In genomic region chr4:73777612-73778011, GRCh38 we compare ENCODE assay signal across 18 cellular contexts. TPM values are rescaled to one million over a fixed set of nuclear protein-coding genes. Genes with fewer than 3 reads are reported as not detected.
A peak's percentile ranks its signal among the peaks of the same experiment; 100 is the strongest.
DNase-seq lines count a peak whose midpoint lies in the region; ATAC-seq and TF ChIP-seq lines count a peak whose summit lies in the region.
"Had no signal": no experiment of that assay in that cellular context is flagged by ENCODE, and none has a peak within 500 bp of the region (broad histone marks: within the 10 kb centered on the region; RNA-seq: fewer than 3 reads in every experiment).

No MANE protein-coding gene starts in this region.

- H3K36me3 Mint-ChIP-seq in CD14-positive monocyte = no peaks in the 10 kb centered on the region
- H3K36me3 Mint-ChIP-seq: naive B cell; stimulated activated naive B cell treated with anti-CD40 and anti-IgM and Interleukin-4, amounts not matched to agents 10 μg/mL and 1 μg/mL and 100 μg/mL, for 72 hours had no signal

- no peak overlapping the region for H3K27ac Mint-ChIP-seq in CD14-positive monocyte
- H3K27ac Mint-ChIP-seq: activated naive CD4-positive, alpha-beta T cell treated with anti-CD3 and anti-CD28 coated beads for 36 hours; effector memory CD8-positive, alpha-beta T cell; naive B cell; stimulated activated naive B cell treated with anti-CD40 and anti-IgM and Interleukin-4, amounts not matched to agents 10 μg/mL and 1 μg/mL and 100 μg/mL, for 72 hours had no signal

- no peak for TF ChIP-seq POLR2A in erythroblast (IDR thresholded peaks at IDR 0.05; ENCODE audit: low read length)

- in situ Hi-C loops in astrocyte of the spinal cord (cut with HindIII; ENCODE audit: low sequenced_read_pairs) = no loop called here

- H3K27me3 ChIP-seq in right cardiac atrium (ENCODE audit: control insufficient read depth, insufficient read depth) = no peaks in the 10 kb centered on the region

- H3K27ac ChIP-seq in right cardiac atrium (ENCODE audit: low read length) = no peak overlapping the region
- H3K27ac ChIP-seq: SK-N-MC, WERI-Rb-1 had no signal

- H3K4me3 ChIP-seq in astrocyte of the spinal cord (ENCODE audit: low read depth, low read length) (no peak overlapping the region), right cardiac atrium (ENCODE audit: low read length) (no peak overlapping the region)
- H3K4me3 ChIP-seq: A549, SK-N-MC had no signal

- intact Hi-C loops in Right ventricle myocardium superior (cut with DNase I) (no loop called here), cardiac septum (cut with DNase I) (no loop called here), right cardiac atrium (cut with DNase I) (loop anchor here in 1 of 4 donors (10.0 kb wide), 1 partner anchor 103 kb away; no protein-coding TSS in a partner anchor), CD14-positive monocyte (cut with micrococcal nuclease) (no loop called here)

- no peak overlapping the region for H3K4me3 Mint-ChIP-seq in CD14-positive monocyte
- H3K4me3 Mint-ChIP-seq: activated naive CD4-positive, alpha-beta T cell treated with anti-CD3 and anti-CD28 coated beads for 36 hours; effector memory CD8-positive, alpha-beta T cell; naive B cell; stimulated activated naive B cell treated with anti-CD40 and anti-IgM and Interleukin-4, amounts not matched to agents 10 μg/mL and 1 μg/mL and 100 μg/mL, for 72 hours had no signal

- H3K4me1 Mint-ChIP-seq in CD14-positive monocyte = peaks cover 8% of the 10 kb centered on the region
- H3K4me1 Mint-ChIP-seq: naive B cell; stimulated activated naive B cell treated with anti-CD40 and anti-IgM and Interleukin-4, amounts not matched to agents 10 μg/mL and 1 μg/mL and 100 μg/mL, for 72 hours had no signal

- peaks cover 0 to 3% (median 0%) of the 10 kb centered on the region in 7 donors for H3K9me3 Mint-ChIP-seq in CD14-positive monocyte
- H3K9me3 Mint-ChIP-seq: activated naive CD4-positive, alpha-beta T cell treated with anti-CD3 and anti-CD28 coated beads for 36 hours; naive B cell; stimulated activated naive B cell treated with anti-CD40 and anti-IgM and Interleukin-4, amounts not matched to agents 10 μg/mL and 1 μg/mL and 100 μg/mL, for 72 hours had no signal

- TF ChIP-seq CTCF in astrocyte of the spinal cord (IDR thresholded peaks at IDR 0.05; ENCODE audit: low read depth, low read length) (no peak), CD14-positive monocyte (IDR thresholded peaks at IDR 0.05) (no peak)

- no peak for DNase-seq in Right ventricle myocardium superior
- no peak for DNase-seq in cardiac septum (ENCODE audit: low spot score)
- peak; percentile 51 for DNase-seq in astrocyte of the spinal cord (ENCODE audit: low read depth, low spot score)
- DNase-seq in right cardiac atrium = peak in 1 of 3 donors; percentile 41
- DNase-seq in CD14-positive monocyte (ENCODE audit: low spot score) = no peak
- no peak for DNase-seq in stimulated activated CD4-positive, alpha-beta T cell treated with anti-CD3 and anti-CD28 coated beads, Interleukin-12 subunit alpha, Interleukin-12 subunit beta, amount 100 ng/mL, for 4 hours
- no peak for DNase-seq in T-helper 2 cell
- no peak for DNase-seq in erythroblast (lab: John Stamatoyannopoulos, UW)
- DNase-seq: activated naive CD4-positive, alpha-beta T cell treated with anti-CD3 and anti-CD28 coated beads for 36 hours; effector memory CD8-positive, alpha-beta T cell; head of caudate nucleus; naive B cell; NCI-H2227 treated with DMSO at 0.1 percent for 48 hours; stimulated activated naive B cell treated with anti-CD40 and anti-IgM and Interleukin-4, amounts not matched to agents 10 μg/mL and 1 μg/mL and 100 μg/mL, for 72 hours; WERI-Rb-1 had no signal

- H3K4me1 ChIP-seq in right cardiac atrium (ENCODE audit: control insufficient read depth, insufficient read depth, low read length) = no peaks in the 10 kb centered on the region

- ATAC-seq in Right ventricle myocardium superior (ENCODE audit: poor library complexity) (peak; percentile 49), right cardiac atrium (peak; percentile 47 to 59)
- ATAC-seq: A549; effector memory CD8-positive, alpha-beta T cell; stimulated activated naive B cell treated with anti-CD40 and anti-IgM and Interleukin-4, amounts not matched to agents 10 μg/mL and 1 μg/mL and 100 μg/mL, for 72 hours had no signal

- no peaks in the 10 kb centered on the region for H3K9me3 ChIP-seq in right cardiac atrium (ENCODE audit: control insufficient read depth, low read length)
- H3K9me3 ChIP-seq: A549 had no signal

- peaks cover 0 to 6% (median 0%) of the 10 kb centered on the region in 3 donors for H3K27me3 Mint-ChIP-seq in CD14-positive monocyte (ENCODE audit: low read depth in 3 of 3)
- H3K27me3 Mint-ChIP-seq: effector memory CD8-positive, alpha-beta T cell; stimulated activated naive B cell treated with anti-CD40 and anti-IgM and Interleukin-4, amounts not matched to agents 10 μg/mL and 1 μg/mL and 100 μg/mL, for 72 hours had no signal

- WGBS in right cardiac atrium = 43% methylated on average over 3 of the region's 3 CpGs

RNA-seq across cellular contexts. Expression of gene CXCL8, which starts 37.2 kb away (rescaled TPM):
- total RNA-seq in Right ventricle myocardium superior (not detected), cardiac septum (1.2 TPM), right cardiac atrium (1 to 10 TPM in 1 of 4 donors, under 1 TPM in 3; 0.31 to 1.7 (median 0.41) TPM)
- polyA plus RNA-seq in right cardiac atrium (1.6 TPM), CD14-positive monocyte (100 to 1,000 TPM; 275 to 328 TPM)
- total RNA-seq: activated naive CD4-positive, alpha-beta T cell treated with anti-CD3 and anti-CD28 coated beads for 36 hours had no signal

RNA-seq across cellular contexts. Expression of gene CXCL6, which starts 58.9 kb away (rescaled TPM):
- total RNA-seq in Right ventricle myocardium superior (not detected), cardiac septum (0.22 TPM), right cardiac atrium (under 1 TPM in 3 of 4 donors, not detected in 1; 0.29 to 0.92 (median 0.46) TPM)
- polyA plus RNA-seq in right cardiac atrium (0.20 TPM), CD14-positive monocyte (not detected)
- total RNA-seq: activated naive CD4-positive, alpha-beta T cell treated with anti-CD3 and anti-CD28 coated beads for 36 hours; bronchial epithelial cell had no signal
